7 cellular contexts compared by ENCODE assay signal in genomic region chr1:46202975-46203737, GRCh38. TPM values are rescaled to one million over a fixed set of nuclear protein-coding genes. Genes with fewer than 3 reads are reported as not detected.
DNase-seq lines count a peak whose midpoint lies in the region; FAIRE-seq and TF ChIP-seq lines count a peak whose summit lies in the region.

Gene LURAP1, plus strand, starts transcription at chr1:46203334. Its CDS starts 93 bp downstream, at chr1:46203427.

- peak; percentile 54 for DNase-seq in GM19239 (ENCODE audit: insufficient read length, low spot score)
- peak; percentile 76 for DNase-seq in RPMI7951 (ENCODE audit: low read depth)
- DNase-seq in astrocyte (ENCODE audit: low read depth), result peak; percentile 84
- peak; percentile 70 for DNase-seq in right atrium auricular region (ENCODE audit: low spot score)
- DNase-seq in trophoblast cell, result peak in 1 of 2 donors; percentile 52
- no peak for DNase-seq in NCI-H2171 treated with DMSO at 0.1 percent for 48 hours (lab: John Stamatoyannopoulos, UW)
- DNase-seq in GF-D8 (lab: John Stamatoyannopoulos, UW), result no peak

- H3K36me3 ChIP-seq in astrocyte (ENCODE audit: insufficient read depth, low read length) (no peaks in the 10 kb centered on the region), right atrium auricular region (no peaks in the 10 kb centered on the region), trophoblast cell (ENCODE audit: control insufficient read depth in 1 of 2, insufficient read depth in 2 of 2, low read length in 2 of 2) (no peaks in the 10 kb centered on the region)

- H3K4me1 ChIP-seq in astrocyte (ENCODE audit: insufficient read depth, low read length) (peaks cover 11% of the 10 kb centered on the region), right atrium auricular region (peaks cover 0 to 53% of the 10 kb centered on the region in 2 donors), trophoblast cell (ENCODE audit: control insufficient read depth in 1 of 2, insufficient read depth in 2 of 2, low read length in 2 of 2) (peaks cover 4 to 6% of the 10 kb centered on the region in 2 experiments)

- H3K4me3 Mint-ChIP-seq in astrocyte (ENCODE audit: unreplicated experiment), result peak within 1 kb of the TSS; percentile 87

- H4K91ac ChIP-seq in trophoblast cell (ENCODE audit: low read depth, low read length), result peak within 1 kb of the TSS; percentile 74

- peak within 1 kb of the TSS; percentile 80 for H3K18ac ChIP-seq in trophoblast cell (ENCODE audit: low read length)

- H3K79me2 ChIP-seq in astrocyte (ENCODE audit: insufficient read depth, low read length) (no peaks in the 10 kb centered on the region), trophoblast cell (ENCODE audit: control insufficient read depth, insufficient read depth, low read length, poor library complexity) (peaks cover 6% of the 10 kb centered on the region)

- peak within 1 kb of the TSS; percentile 35 for H3K4ac ChIP-seq in trophoblast cell (ENCODE audit: low read depth, low read length)

- peak within 1 kb of the TSS; percentile 98 for H2AFZ ChIP-seq in astrocyte (ENCODE audit: low read depth, low read length)
- H2AFZ ChIP-seq in trophoblast cell (ENCODE audit: insufficient read depth, low read length, poor library complexity), result peak within 1 kb of the TSS; percentile 91

- H2AK5ac ChIP-seq in trophoblast cell (ENCODE audit: low read length), result no peak within 1 kb of the TSS

- H3K79me1 ChIP-seq in trophoblast cell (ENCODE audit: low read length), result peaks cover 8% of the 10 kb centered on the region

- H2BK12ac ChIP-seq in trophoblast cell (ENCODE audit: low read length), result peak within 1 kb of the TSS; percentile 6

- H3K4me3 ChIP-seq in astrocyte (ENCODE audit: insufficient read depth, low read depth, low read length) (peak within 1 kb of the TSS; percentile 84), right atrium auricular region (peak within 1 kb of the TSS; percentile 90 to 91), trophoblast cell (ENCODE audit: low read depth, low read length) (peak within 1 kb of the TSS; percentile 85)

- peak within 1 kb of the TSS; percentile 74 for H3K14ac ChIP-seq in trophoblast cell (ENCODE audit: low read length)

- WGBS in trophoblast cell (ENCODE audit: extremely low coverage, insufficient coverage, insufficient read length), result no CpG with 5 or more reads among the region's 48 CpGs

- H3K27me3 Mint-ChIP-seq in astrocyte (ENCODE audit: low read depth, unreplicated experiment), result peaks cover 2% of the 10 kb centered on the region

- peak within 1 kb of the TSS; percentile 68 for H4K8ac ChIP-seq in trophoblast cell (ENCODE audit: low read depth, low read length)

- H3K27ac Mint-ChIP-seq in astrocyte (ENCODE audit: unreplicated experiment), result peak within 1 kb of the TSS; percentile 48

- peak; percentile 68 for FAIRE-seq in GM19239 (lab: Jason Lieb, UNC)
- FAIRE-seq in astrocyte (lab: Jason Lieb, UNC), result no peak

- peak within 1 kb of the TSS; percentile 82 for H3K9ac ChIP-seq in astrocyte (ENCODE audit: low read length)
- peak within 1 kb of the TSS; percentile 75 for H3K9ac ChIP-seq in trophoblast cell (ENCODE audit: low read length)

- H2BK5ac ChIP-seq in trophoblast cell (ENCODE audit: low read depth, low read length, poor library complexity), result no peak within 1 kb of the TSS

- H3K9me3 ChIP-seq in astrocyte (ENCODE audit: insufficient read depth, low read depth, low read length) (no peaks in the 10 kb centered on the region), right atrium auricular region (no peaks in the 10 kb centered on the region), trophoblast cell (ENCODE audit: insufficient read depth, low read depth, low read length) (no peaks in the 10 kb centered on the region)

- H3K23ac ChIP-seq in trophoblast cell (ENCODE audit: low read length), result no peak within 1 kb of the TSS

- H3K4me2 ChIP-seq in astrocyte (ENCODE audit: low read length) (peak within 1 kb of the TSS; percentile 99), trophoblast cell (ENCODE audit: low read length) (peak within 1 kb of the TSS; percentile 98)

- H4K12ac ChIP-seq in trophoblast cell (ENCODE audit: low read depth, low read length), result peak within 1 kb of the TSS; percentile 76

- H3K4me1 Mint-ChIP-seq in astrocyte (ENCODE audit: low read depth, unreplicated experiment), result no peaks in the 10 kb centered on the region

- H3K9me3 Mint-ChIP-seq in astrocyte (ENCODE audit: unreplicated experiment), result no peaks in the 10 kb centered on the region

- H3K36me3 Mint-ChIP-seq in astrocyte (ENCODE audit: low read depth, unreplicated experiment), result no peaks in the 10 kb centered on the region

- peak within 1 kb of the TSS; percentile 54 for H2BK120ac ChIP-seq in trophoblast cell (ENCODE audit: insufficient read depth, low read length, poor library complexity)

- H4K20me1 ChIP-seq in astrocyte (ENCODE audit: insufficient read depth, low read length), result no peaks in the 10 kb centered on the region

- H3K27me3 ChIP-seq in astrocyte (ENCODE audit: insufficient read depth, low read length) (no peaks in the 10 kb centered on the region), right atrium auricular region (no peaks in the 10 kb centered on the region), trophoblast cell (ENCODE audit: insufficient read depth, low read length) (no peaks in the 10 kb centered on the region)

- H3K27ac ChIP-seq in astrocyte (ENCODE audit: low read depth, low read length), result no peak within 1 kb of the TSS
- peak within 1 kb of the TSS; percentile 85 to 95 for H3K27ac ChIP-seq in right atrium auricular region
- no peak within 1 kb of the TSS for H3K27ac ChIP-seq in trophoblast cell (ENCODE audit: low read depth, low read length)

- TF ChIP-seq CTCF in astrocyte (IDR thresholded peaks at IDR 0.05; ENCODE audit: insufficient read depth, low read depth, low read length) (no peak), right atrium auricular region (IDR thresholded peaks at IDR 0.05) (no peak)

RNA-seq across cellular contexts. Expression of gene LURAP1, which starts in this region (rescaled TPM):
- total RNA-seq in RPMI7951 (2014; rRNA removed; shearing (Covaris generic)), result 4.4 and 4.5 TPM in 2 replicates
- total RNA-seq in astrocyte (1.3 and 1.7 TPM in 2 replicates), right atrium auricular region (1 to 10 TPM; 4.1 to 9.1 TPM)
- 1.6 and 1.7 TPM in 2 replicates for polyA plus RNA-seq in trophoblast cell (2013)

Comparison
In these comparisons a context has a peak if more than half of its experiments do, and no peak if none do; other contexts are left out.
1. DNase-seq: peak in GM19239 (single experiment), RPMI7951 (single experiment), astrocyte (single experiment) and right atrium auricular region (single experiment); none in NCI-H2171 treated with DMSO at 0.1 percent for 48 hours (single experiment) and GF-D8 (single experiment).
2. H3K27ac ChIP-seq: peak in right atrium auricular region (2 of 2); none in astrocyte (single experiment) and trophoblast cell (single experiment).
3. Peak in every context shown above with its lines, with median percentiles within 50 percentile points of each other: H3K4me3 ChIP-seq.